Comparison of ENCODE assay signal across 1 cellular context in genomic region chr15:90901799-90902655, GRCh38.
TF ChIP-seq lines count a peak whose summit lies in the region.

No MANE protein-coding gene starts in this region.

TF ChIP-seq in HepG2, 621 proteins besides CTCF, POLR2A, EP300 and RAD21 (continued from another document and continues in another):
- peak; percentile 27; the same call in 1 of the 2 replicates for TF ChIP-seq TFDP1 (CRISPR knock-in tag; IDR thresholded peaks at IDR 0.05; ENCODE audit: borderline replicate concordance)
- TF ChIP-seq TSC22D2 (CRISPR knock-in tag; IDR thresholded peaks at IDR 0.05; ENCODE audit: borderline replicate concordance): peak; percentile 65; the same call in 1 of the 2 replicates
- no peak for TF ChIP-seq ZNF674 (CRISPR knock-in tag; IDR thresholded peaks at IDR 0.05; ENCODE audit: low read depth)
- TF ChIP-seq, protein P1, sequence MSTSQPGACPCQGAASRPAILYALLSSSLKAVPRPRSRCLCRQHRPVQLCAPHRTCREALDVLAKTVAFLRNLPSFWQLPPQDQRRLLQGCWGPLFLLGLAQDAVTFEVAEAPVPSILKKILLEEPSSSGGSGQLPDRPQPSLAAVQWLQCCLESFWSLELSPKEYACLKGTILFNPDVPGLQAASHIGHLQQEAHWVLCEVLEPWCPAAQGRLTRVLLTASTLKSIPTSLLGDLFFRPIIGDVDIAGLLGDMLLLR (CRISPR knock-in tag; IDR thresholded peaks at IDR 0.05): no peak
- no peak for TF ChIP-seq SYNCRIP (IDR thresholded peaks at IDR 0.05; ENCODE audit: insufficient read depth, low read depth, low read length)
- TF ChIP-seq ZUFSP (CRISPR knock-in tag; IDR thresholded peaks at IDR 0.05; ENCODE audit: borderline replicate concordance): no peak
- TF ChIP-seq GABPB1 (CRISPR knock-in tag; IDR thresholded peaks at IDR 0.05): peak; percentile 61
- peak; percentile 85 for TF ChIP-seq BCL6 (CRISPR knock-in tag; IDR thresholded peaks at IDR 0.05)
- TF ChIP-seq RXRA (CRISPR knock-in tag; IDR thresholded peaks at IDR 0.05): peak; percentile 71
- peak; percentile 75 for TF ChIP-seq ZBTB7B (CRISPR knock-in tag; IDR thresholded peaks at IDR 0.05)
- TF ChIP-seq ZNF652 (CRISPR knock-in tag; IDR thresholded peaks at IDR 0.05; ENCODE audit: borderline replicate concordance, low read depth): no peak
- peak; percentile 71 for TF ChIP-seq ZNF644 (CRISPR knock-in tag; IDR thresholded peaks at IDR 0.05; ENCODE audit: low read depth)
- TF ChIP-seq KMT2B (CRISPR knock-in tag; IDR thresholded peaks at IDR 0.05): peak; percentile 67; the same call in 1 of the 2 replicates
- no peak for TF ChIP-seq HDAC1 (CRISPR knock-in tag; IDR thresholded peaks at IDR 0.05)
- TF ChIP-seq ZNF3 (CRISPR knock-in tag; IDR thresholded peaks at IDR 0.05): peak; percentile 62; the same call in 1 of the 2 replicates
- TF ChIP-seq, protein P2, sequence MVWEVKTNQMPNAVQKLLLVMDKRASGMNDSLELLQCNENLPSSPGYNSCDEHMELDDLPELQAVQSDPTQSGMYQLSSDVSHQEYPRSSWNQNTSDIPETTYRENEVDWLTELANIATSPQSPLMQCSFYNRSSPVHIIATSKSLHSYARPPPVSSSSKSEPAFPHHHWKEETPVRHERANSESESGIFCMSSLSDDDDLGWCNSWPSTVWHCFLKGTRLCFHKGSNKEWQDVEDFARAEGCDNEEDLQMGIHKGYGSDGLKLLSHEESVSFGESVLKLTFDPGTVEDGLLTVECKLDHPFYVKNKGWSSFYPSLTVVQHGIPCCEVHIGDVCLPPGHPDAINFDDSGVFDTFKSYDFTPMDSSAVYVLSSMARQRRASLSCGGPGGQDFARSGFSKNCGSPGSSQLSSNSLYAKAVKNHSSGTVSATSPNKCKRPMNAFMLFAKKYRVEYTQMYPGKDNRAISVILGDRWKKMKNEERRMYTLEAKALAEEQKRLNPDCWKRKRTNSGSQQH (CRISPR knock-in tag; IDR thresholded peaks at IDR 0.05; ENCODE audit: low read depth): no peak
- TF ChIP-seq PRDM4 (CRISPR knock-in tag; IDR thresholded peaks at IDR 0.05; ENCODE audit: borderline replicate concordance): 0 out of 2 replicates have a peak, but pooled peaks have one; percentile 47
- peak; percentile 84 for TF ChIP-seq TEAD3 (CRISPR knock-in tag; optimal IDR thresholded peaks at IDR 0.05; ENCODE audit: borderline replicate concordance)
- no peak for TF ChIP-seq ZNF570 (CRISPR knock-in tag; IDR thresholded peaks at IDR 0.05; ENCODE audit: borderline replicate concordance)
- TF ChIP-seq, protein P3, sequence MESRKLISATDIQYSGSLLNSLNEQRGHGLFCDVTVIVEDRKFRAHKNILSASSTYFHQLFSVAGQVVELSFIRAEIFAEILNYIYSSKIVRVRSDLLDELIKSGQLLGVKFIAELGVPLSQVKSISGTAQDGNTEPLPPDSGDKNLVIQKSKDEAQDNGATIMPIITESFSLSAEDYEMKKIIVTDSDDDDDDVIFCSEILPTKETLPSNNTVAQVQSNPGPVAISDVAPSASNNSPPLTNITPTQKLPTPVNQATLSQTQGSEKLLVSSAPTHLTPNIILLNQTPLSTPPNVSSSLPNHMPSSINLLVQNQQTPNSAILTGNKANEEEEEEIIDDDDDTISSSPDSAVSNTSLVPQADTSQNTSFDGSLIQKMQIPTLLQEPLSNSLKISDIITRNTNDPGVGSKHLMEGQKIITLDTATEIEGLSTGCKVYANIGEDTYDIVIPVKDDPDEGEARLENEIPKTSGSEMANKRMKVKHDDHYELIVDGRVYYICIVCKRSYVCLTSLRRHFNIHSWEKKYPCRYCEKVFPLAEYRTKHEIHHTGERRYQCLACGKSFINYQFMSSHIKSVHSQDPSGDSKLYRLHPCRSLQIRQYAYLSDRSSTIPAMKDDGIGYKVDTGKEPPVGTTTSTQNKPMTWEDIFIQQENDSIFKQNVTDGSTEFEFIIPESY (CRISPR knock-in tag; IDR thresholded peaks at IDR 0.05): no peak
- TF ChIP-seq, protein P4, sequence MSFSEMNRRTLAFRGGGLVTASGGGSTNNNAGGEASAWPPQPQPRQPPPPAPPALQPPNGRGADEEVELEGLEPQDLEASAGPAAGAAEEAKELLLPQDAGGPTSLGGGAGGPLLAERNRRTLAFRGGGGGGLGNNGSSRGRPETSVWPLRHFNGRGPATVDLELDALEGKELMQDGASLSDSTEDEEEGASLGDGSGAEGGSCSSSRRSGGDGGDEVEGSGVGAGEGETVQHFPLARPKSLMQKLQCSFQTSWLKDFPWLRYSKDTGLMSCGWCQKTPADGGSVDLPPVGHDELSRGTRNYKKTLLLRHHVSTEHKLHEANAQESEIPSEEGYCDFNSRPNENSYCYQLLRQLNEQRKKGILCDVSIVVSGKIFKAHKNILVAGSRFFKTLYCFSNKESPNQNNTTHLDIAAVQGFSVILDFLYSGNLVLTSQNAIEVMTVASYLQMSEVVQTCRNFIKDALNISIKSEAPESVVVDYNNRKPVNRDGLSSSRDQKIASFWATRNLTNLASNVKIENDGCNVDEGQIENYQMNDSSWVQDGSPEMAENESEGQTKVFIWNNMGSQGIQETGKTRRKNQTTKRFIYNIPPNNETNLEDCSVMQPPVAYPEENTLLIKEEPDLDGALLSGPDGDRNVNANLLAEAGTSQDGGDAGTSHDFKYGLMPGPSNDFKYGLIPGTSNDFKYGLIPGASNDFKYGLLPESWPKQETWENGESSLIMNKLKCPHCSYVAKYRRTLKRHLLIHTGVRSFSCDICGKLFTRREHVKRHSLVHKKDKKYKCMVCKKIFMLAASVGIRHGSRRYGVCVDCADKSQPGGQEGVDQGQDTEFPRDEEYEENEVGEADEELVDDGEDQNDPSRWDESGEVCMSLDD (CRISPR knock-in tag; IDR thresholded peaks at IDR 0.05; ENCODE audit: borderline replicate concordance): peak; percentile 84; the same call in 1 of the 2 replicates
- TF ChIP-seq AHDC1 (CRISPR knock-in tag; IDR thresholded peaks at IDR 0.05; ENCODE audit: borderline replicate concordance): no peak
- TF ChIP-seq HNRNPL (IDR thresholded peaks at IDR 0.05; ENCODE audit: low read depth, low read length): no peak
- no peak for TF ChIP-seq PLSCR1 (CRISPR knock-in tag; IDR thresholded peaks at IDR 0.05; ENCODE audit: borderline replicate concordance)
- no peak for TF ChIP-seq HIVEP1 (CRISPR knock-in tag; IDR thresholded peaks at IDR 0.05)
- TF ChIP-seq SIN3A (IDR thresholded peaks at IDR 0.05; ENCODE audit: borderline replicate concordance, low read depth, low read length): peak; percentile 28; the same call in 1 of the 2 replicates
- TF ChIP-seq SMARCC2 (IDR thresholded peaks at IDR 0.05): no peak
- TF ChIP-seq MED8 (CRISPR knock-in tag; IDR thresholded peaks at IDR 0.05; ENCODE audit: insufficient replicate concordance): no peak
- no peak for TF ChIP-seq MBD4 (IDR thresholded peaks at IDR 0.05; ENCODE audit: borderline replicate concordance, low read length)
- TF ChIP-seq, protein P5, sequence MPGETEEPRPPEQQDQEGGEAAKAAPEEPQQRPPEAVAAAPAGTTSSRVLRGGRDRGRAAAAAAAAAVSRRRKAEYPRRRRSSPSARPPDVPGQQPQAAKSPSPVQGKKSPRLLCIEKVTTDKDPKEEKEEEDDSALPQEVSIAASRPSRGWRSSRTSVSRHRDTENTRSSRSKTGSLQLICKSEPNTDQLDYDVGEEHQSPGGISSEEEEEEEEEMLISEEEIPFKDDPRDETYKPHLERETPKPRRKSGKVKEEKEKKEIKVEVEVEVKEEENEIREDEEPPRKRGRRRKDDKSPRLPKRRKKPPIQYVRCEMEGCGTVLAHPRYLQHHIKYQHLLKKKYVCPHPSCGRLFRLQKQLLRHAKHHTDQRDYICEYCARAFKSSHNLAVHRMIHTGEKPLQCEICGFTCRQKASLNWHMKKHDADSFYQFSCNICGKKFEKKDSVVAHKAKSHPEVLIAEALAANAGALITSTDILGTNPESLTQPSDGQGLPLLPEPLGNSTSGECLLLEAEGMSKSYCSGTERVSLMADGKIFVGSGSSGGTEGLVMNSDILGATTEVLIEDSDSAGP (CRISPR knock-in tag; IDR thresholded peaks at IDR 0.05; ENCODE audit: borderline replicate concordance): peak; percentile 39
- peak; percentile 59 for TF ChIP-seq NCOA2 (CRISPR knock-in tag; IDR thresholded peaks at IDR 0.05)
- TF ChIP-seq, protein P6, sequence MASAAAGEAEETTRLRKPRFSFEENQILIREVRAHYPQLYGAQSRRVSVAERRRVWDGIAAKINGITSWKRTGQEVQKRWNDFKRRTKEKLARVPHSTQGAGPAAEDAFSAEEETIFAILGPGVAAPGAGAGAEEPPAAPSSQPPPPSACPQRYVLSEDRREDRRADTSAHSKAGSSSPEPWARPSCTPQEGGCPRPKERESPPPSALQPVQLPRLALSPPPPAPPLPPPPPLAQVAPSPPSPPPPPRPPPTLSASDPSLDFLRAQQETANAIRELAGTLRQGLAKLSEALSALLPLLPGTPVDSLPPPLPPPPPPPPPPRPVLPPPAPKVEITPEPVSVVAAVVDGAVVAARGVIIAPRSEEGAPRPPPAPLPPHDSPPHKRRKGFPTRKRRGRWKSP (CRISPR knock-in tag; IDR thresholded peaks at IDR 0.05): peak; percentile 98
- no peak for TF ChIP-seq SRSF9 (IDR thresholded peaks at IDR 0.05; ENCODE audit: borderline replicate concordance, insufficient read depth, low read depth, low read length, poor library complexity, severe bottlenecking)
- TF ChIP-seq ZNF777 (CRISPR knock-in tag; IDR thresholded peaks at IDR 0.05): peak; percentile 65; the same call in 1 of the 2 replicates
